22 cellular contexts compared by ENCODE assay signal in the genomic region with DNA sequence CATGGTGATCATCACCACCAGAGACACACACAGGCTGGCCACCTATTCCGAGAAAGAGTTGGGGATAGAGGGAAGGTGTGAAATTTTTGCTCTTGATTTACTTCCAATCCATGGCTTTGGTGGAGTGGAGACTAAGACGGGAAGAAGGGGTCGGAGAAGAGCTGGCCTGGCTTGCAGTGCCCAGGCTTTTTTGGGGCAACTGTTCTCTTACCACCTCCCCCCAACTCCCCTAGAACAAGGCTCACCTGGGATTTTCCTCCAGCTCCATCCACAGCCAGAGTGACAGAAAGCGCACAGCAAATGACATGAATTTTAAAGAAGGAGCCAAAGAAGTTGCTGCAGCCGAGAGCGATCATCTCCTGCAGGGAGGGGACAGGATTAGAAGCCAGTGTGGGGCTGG. TPM values are rescaled to one million over a fixed set of nuclear protein-coding genes. Genes with fewer than 3 reads are reported as not detected.
"Had no signal": no experiment of that assay in that cellular context is flagged by ENCODE, and none has a peak within 500 bp of the region (broad histone marks: within the 10 kb centered on the region; RNA-seq: fewer than 3 reads in every experiment).

No MANE protein-coding gene starts in this region.

- H3K4me1 ChIP-seq: esophagus muscularis mucosa, tibial nerve, upper lobe of right lung, vagina had no signal

- H3K27me3 ChIP-seq: gastrocnemius medialis, neutrophil, right atrium auricular region, tibial nerve, upper lobe of right lung, vagina had no signal

- DNase-seq: effector memory CD8-positive, alpha-beta T cell; gastrocnemius medialis; immature natural killer cell; left cardiac atrium; left ventricle myocardium superior; mesenchymal stem cell; naive B cell; small intestine; stimulated activated CD4-positive, alpha-beta T cell treated with anti-CD3 and anti-CD28 coated beads, Interleukin-12 subunit alpha, Interleukin-12 subunit beta, amount 100 ng/mL, for 4 hours; stimulated activated naive CD4-positive, alpha-beta T cell; upper lobe of right lung had no signal

- H3K9me3 ChIP-seq: esophagus muscularis mucosa, gastrocnemius medialis, neutrophil, right atrium auricular region, stomach, tibial nerve, upper lobe of right lung, vagina had no signal

- H3K27ac ChIP-seq: epithelial cell of prostate, esophagus muscularis mucosa, gastrocnemius medialis, neutrophil, right atrium auricular region, stomach, tibial nerve, upper lobe of right lung, vagina had no signal

- H3K36me3 ChIP-seq: esophagus muscularis mucosa, gastrocnemius medialis, neutrophil, right atrium auricular region, stomach, tibial nerve, upper lobe of right lung, vagina had no signal

- H3K4me3 ChIP-seq: esophagus muscularis mucosa, gastrocnemius medialis, lung, right atrium auricular region, stomach, tibial nerve, upper lobe of right lung, vagina had no signal

- ATAC-seq: effector memory CD8-positive, alpha-beta T cell; gastrocnemius medialis; left cardiac atrium; left ventricle myocardium superior; upper lobe of right lung had no signal

RNA-seq across cellular contexts. Expression of gene SLC26A9, which starts 16.0 kb away (rescaled TPM):
- total RNA-seq: cerebellum, fibroblast of villous mesenchyme, osteocyte, tibial nerve had no signal
